ENCODE assay signal across 1 cellular context in genomic region chr19:292281-292884, GRCh38.
TF ChIP-seq lines count a peak whose summit lies in the region.

No MANE protein-coding gene starts in this region.

TF ChIP-seq in GM23338, 12 proteins besides CTCF, POLR2A, EP300 and RAD21 (continued from another document):
- TF ChIP-seq ZNF114 (CRISPR knock-in tag; IDR thresholded peaks at IDR 0.05): no peak
- TF ChIP-seq EZH2 (IDR thresholded peaks at IDR 0.05; ENCODE audit: low read depth, unreplicated experiment): no peak
- TF ChIP-seq POLR2AphosphoS5 (IDR thresholded peaks at IDR 0.05; ENCODE audit: low read depth): no peak
- no peak for TF ChIP-seq JUNB (IDR thresholded peaks at IDR 0.05; ENCODE audit: unreplicated experiment)
- TF ChIP-seq ETS1 (IDR thresholded peaks at IDR 0.05): no peak
- TF ChIP-seq EZH2phosphoT487 (IDR thresholded peaks at IDR 0.05; ENCODE audit: unreplicated experiment): no peak
- TF ChIP-seq ZNF462 (CRISPR knock-in tag; IDR thresholded peaks at IDR 0.05): no peak
- TF ChIP-seq, protein P1, sequence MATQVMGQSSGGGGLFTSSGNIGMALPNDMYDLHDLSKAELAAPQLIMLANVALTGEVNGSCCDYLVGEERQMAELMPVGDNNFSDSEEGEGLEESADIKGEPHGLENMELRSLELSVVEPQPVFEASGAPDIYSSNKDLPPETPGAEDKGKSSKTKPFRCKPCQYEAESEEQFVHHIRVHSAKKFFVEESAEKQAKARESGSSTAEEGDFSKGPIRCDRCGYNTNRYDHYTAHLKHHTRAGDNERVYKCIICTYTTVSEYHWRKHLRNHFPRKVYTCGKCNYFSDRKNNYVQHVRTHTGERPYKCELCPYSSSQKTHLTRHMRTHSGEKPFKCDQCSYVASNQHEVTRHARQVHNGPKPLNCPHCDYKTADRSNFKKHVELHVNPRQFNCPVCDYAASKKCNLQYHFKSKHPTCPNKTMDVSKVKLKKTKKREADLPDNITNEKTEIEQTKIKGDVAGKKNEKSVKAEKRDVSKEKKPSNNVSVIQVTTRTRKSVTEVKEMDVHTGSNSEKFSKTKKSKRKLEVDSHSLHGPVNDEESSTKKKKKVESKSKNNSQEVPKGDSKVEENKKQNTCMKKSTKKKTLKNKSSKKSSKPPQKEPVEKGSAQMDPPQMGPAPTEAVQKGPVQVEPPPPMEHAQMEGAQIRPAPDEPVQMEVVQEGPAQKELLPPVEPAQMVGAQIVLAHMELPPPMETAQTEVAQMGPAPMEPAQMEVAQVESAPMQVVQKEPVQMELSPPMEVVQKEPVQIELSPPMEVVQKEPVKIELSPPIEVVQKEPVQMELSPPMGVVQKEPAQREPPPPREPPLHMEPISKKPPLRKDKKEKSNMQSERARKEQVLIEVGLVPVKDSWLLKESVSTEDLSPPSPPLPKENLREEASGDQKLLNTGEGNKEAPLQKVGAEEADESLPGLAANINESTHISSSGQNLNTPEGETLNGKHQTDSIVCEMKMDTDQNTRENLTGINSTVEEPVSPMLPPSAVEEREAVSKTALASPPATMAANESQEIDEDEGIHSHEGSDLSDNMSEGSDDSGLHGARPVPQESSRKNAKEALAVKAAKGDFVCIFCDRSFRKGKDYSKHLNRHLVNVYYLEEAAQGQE (IDR thresholded peaks at IDR 0.05; ENCODE audit: unreplicated experiment): no peak
- TF ChIP-seq ZNF331 (CRISPR knock-in tag; IDR thresholded peaks at IDR 0.05; ENCODE audit: low read depth): no peak
